In genomic region chr2:26469092-26469710, GRCh38 we compare ENCODE assay signal across 8 cellular contexts.
DNase-seq lines count a peak whose midpoint lies in the region; ATAC-seq and TF ChIP-seq lines count a peak whose summit lies in the region.

No MANE protein-coding gene starts in this region.

- CTCF ChIA-PET in activated naive CD4-positive, alpha-beta T cell treated with anti-CD3 and anti-CD28 coated beads, Interleukin-2, amount 10 ng/mL, durations not matched to agents 7 days and 5 days (lab: Charles Lee): interaction anchor here (0.6 to 1.8 kb wide), 10 partner anchors 8 to 872 kb away, joined by 3 to 6 read pairs (median 3); partner anchors contain the start of gene OTOF

- H3K36me3 Mint-ChIP-seq in activated naive CD4-positive, alpha-beta T cell treated with anti-CD3 and anti-CD28 coated beads, Interleukin-2, amount 10 ng/mL, durations not matched to agents 7 days and 5 days: no peaks in the 10 kb centered on the region

- no peak for ATAC-seq in GM18867 (IDR thresholded peaks at IDR 0.05; ENCODE audit: unreplicated experiment)
- no peak for ATAC-seq in GM18868 (IDR thresholded peaks at IDR 0.05; ENCODE audit: unreplicated experiment)

- H3K4me3 Mint-ChIP-seq in activated naive CD4-positive, alpha-beta T cell treated with anti-CD3 and anti-CD28 coated beads, Interleukin-2, amount 10 ng/mL, durations not matched to agents 7 days and 5 days: no peak overlapping the region

- H3K27ac Mint-ChIP-seq in activated naive CD4-positive, alpha-beta T cell treated with anti-CD3 and anti-CD28 coated beads, Interleukin-2, amount 10 ng/mL, durations not matched to agents 7 days and 5 days: no peak overlapping the region

- no peaks in the 10 kb centered on the region for H3K4me1 Mint-ChIP-seq in activated naive CD4-positive, alpha-beta T cell treated with anti-CD3 and anti-CD28 coated beads, Interleukin-2, amount 10 ng/mL, durations not matched to agents 7 days and 5 days

- H3K27ac ChIP-seq in HL-60 (replicated peaks): no peak overlapping the region

- TF ChIP-seq CTCF in HL-60 (IDR thresholded peaks at IDR 0.05; ENCODE audit: insufficient read depth, low read length): peak; percentile 75

- no peaks in the 10 kb centered on the region for H3K27me3 Mint-ChIP-seq in activated naive CD4-positive, alpha-beta T cell treated with anti-CD3 and anti-CD28 coated beads, Interleukin-2, amount 10 ng/mL, durations not matched to agents 7 days and 5 days

- no peaks in the 10 kb centered on the region for H3K27me3 ChIP-seq in HL-60 (ENCODE audit: insufficient read depth, poor library complexity, severe bottlenecking)

- peaks cover 11% of the 10 kb centered on the region for H3K9me3 Mint-ChIP-seq in activated naive CD4-positive, alpha-beta T cell treated with anti-CD3 and anti-CD28 coated beads, Interleukin-2, amount 10 ng/mL, durations not matched to agents 7 days and 5 days

- DNase-seq in COR-L47 (lab: John Stamatoyannopoulos, UW) (peak; percentile 19), HL-60 (ENCODE audit: low read depth in 1 of 2, low spot score in 1 of 2) (peak; percentile 61 to 84), OCI-M2 (lab: John Stamatoyannopoulos, UW; ENCODE audit: unreplicated experiment) (peak; percentile 83), iPS DF 19.7 (ENCODE audit: low read depth, low spot score) (peak; percentile 42)
- DNase-seq in activated naive CD4-positive, alpha-beta T cell treated with anti-CD3 and anti-CD28 coated beads, Interleukin-2, amount 10 ng/mL, durations not matched to agents 7 days and 5 days: peak; percentile 81
- peak; percentile 19 for DNase-seq in stimulated activated CD8-positive, alpha-beta memory T cell treated with anti-CD3 and anti-CD28 coated beads, Interleukin-15, amount 100 ng/mL, for 1 hour (ENCODE audit: low read depth)

- no peak overlapping the region for H3K4me3 ChIP-seq in HL-60 (replicated peaks; ENCODE audit: insufficient read depth, low read length)

Comparison
In these comparisons a context has a peak if more than half of its experiments do, and no peak if none do; other contexts are left out.
1. DNase-seq: peak in every context shown above with its lines; median percentile 83 in OCI-M2; 81 in activated naive CD4-positive, alpha-beta T cell treated with anti-CD3 and anti-CD28 coated beads, Interleukin-2, amount 10 ng/mL, durations not matched to agents 7 days and 5 days; 72 in HL-60; 42 in iPS DF 19.7; 19 in COR-L47; 19 in stimulated activated CD8-positive, alpha-beta memory T cell treated with anti-CD3 and anti-CD28 coated beads, Interleukin-15, amount 100 ng/mL, for 1 hour.